Comparison of ENCODE assay signal across 10 cellular contexts in genomic region chr7:7989133-7989984, GRCh38. TPM values are rescaled to one million over a fixed set of nuclear protein-coding genes. Genes with fewer than 3 reads are reported as not detected.
DNase-seq lines count a peak whose midpoint lies in the region; ATAC-seq and TF ChIP-seq lines count a peak whose summit lies in the region.
"Had no signal": no experiment of that assay in that cellular context is flagged by ENCODE, and none has a peak within 500 bp of the region (broad histone marks: within the 10 kb centered on the region; RNA-seq: fewer than 3 reads in every experiment).

No MANE protein-coding gene starts in this region.

- H3K4me3 Mint-ChIP-seq in activated naive CD4-positive, alpha-beta T cell treated with anti-CD3 and anti-CD28 coated beads for 36 hours = peak overlapping the region; percentile 56
- no peak overlapping the region for H3K4me3 Mint-ChIP-seq in WTC11
- H3K4me3 Mint-ChIP-seq in GM23338 = no peak overlapping the region

- H4K20me1 ChIP-seq in GM23338 (replicated peaks; ENCODE audit: insufficient read depth) = no peaks in the 10 kb centered on the region

- intact Hi-C loops in activated naive CD4-positive, alpha-beta T cell treated with anti-CD3 and anti-CD28 coated beads for 36 hours (cut with micrococcal nuclease) = no loop called here
- intact Hi-C loops in left ventricle myocardium inferior (cut with micrococcal nuclease) (no loop called here), uterus (cut with DNase I; ENCODE audit: low total_unique reads) (no loop called here)

- peaks cover 13% of the 10 kb centered on the region for H3K9me3 Mint-ChIP-seq in activated naive CD4-positive, alpha-beta T cell treated with anti-CD3 and anti-CD28 coated beads for 36 hours
- H3K9me3 Mint-ChIP-seq in WTC11 (peaks cover 29% of the 10 kb centered on the region), GM23338 (peaks cover 22% of the 10 kb centered on the region)

- TF ChIP-seq EP300 in suprapubic skin (IDR thresholded peaks at IDR 0.05) = no peak

- DNase-seq in activated naive CD4-positive, alpha-beta T cell treated with anti-CD3 and anti-CD28 coated beads for 36 hours = no peak
- no peak for DNase-seq in activated naive CD4-positive, alpha-beta T cell treated with Interleukin-2 at 50 U/mL for 16 hours
- DNase-seq in WTC11 (ENCODE audit: low spot score) = no peak
- no peak for DNase-seq in left ventricle myocardium inferior
- no peak for DNase-seq in suprapubic skin (ENCODE audit: low spot score in 2 of 2)
- DNase-seq in UCSD-AML1 (lab: John Stamatoyannopoulos, UW; ENCODE audit: unreplicated experiment) = no peak
- DNase-seq in uterus = no peak
- DNase-seq in GM23338 (ENCODE audit: low spot score) = no peak
- DNase-seq: foreskin keratinocyte, NCI-H748 treated with DMSO at 0.1 percent for 48 hours had no signal

- peaks cover 14% of the 10 kb centered on the region for H3K36me3 Mint-ChIP-seq in activated naive CD4-positive, alpha-beta T cell treated with anti-CD3 and anti-CD28 coated beads for 36 hours (ENCODE audit: low read depth)
- H3K36me3 Mint-ChIP-seq in WTC11 (peaks cover 23% of the 10 kb centered on the region), GM23338 (ENCODE audit: low read depth) (peaks cover 23% of the 10 kb centered on the region)

- H3K4me1 Mint-ChIP-seq in activated naive CD4-positive, alpha-beta T cell treated with anti-CD3 and anti-CD28 coated beads for 36 hours (ENCODE audit: low read depth) = peaks cover 41% of the 10 kb centered on the region
- peaks cover 12% of the 10 kb centered on the region for H3K4me1 Mint-ChIP-seq in WTC11
- peaks cover 9% of the 10 kb centered on the region; the same call in 2 of the 3 replicates for H3K4me1 Mint-ChIP-seq in GM23338

- no peaks in the 10 kb centered on the region for H3K36me3 ChIP-seq in left ventricle myocardium inferior
- no peaks in the 10 kb centered on the region for H3K36me3 ChIP-seq in suprapubic skin
- no peaks in the 10 kb centered on the region for H3K36me3 ChIP-seq in uterus
- H3K36me3 ChIP-seq in GM23338 (ENCODE audit: insufficient read depth) = peaks cover 6% of the 10 kb centered on the region; the same call in 1 of the 2 replicates

- ATAC-seq in WTC11 = no peak
- no peak for ATAC-seq in GM23338
- ATAC-seq: foreskin keratinocyte had no signal

- no peak overlapping the region for H3K4me2 ChIP-seq in GM23338

- H3K9me3 ChIP-seq in left ventricle myocardium inferior (replicated peaks) = peaks cover 31% of the 10 kb centered on the region
- H3K9me3 ChIP-seq in suprapubic skin = peaks cover 6% of the 10 kb centered on the region
- H3K9me3 ChIP-seq in uterus = peaks cover 0 to 7% of the 10 kb centered on the region in 2 donors

- peaks cover 87% of the 10 kb centered on the region for H3K79me2 ChIP-seq in GM23338 (replicated peaks; ENCODE audit: insufficient read depth)

- H3K27ac Mint-ChIP-seq in activated naive CD4-positive, alpha-beta T cell treated with anti-CD3 and anti-CD28 coated beads for 36 hours = peak overlapping the region; percentile 12
- H3K27ac Mint-ChIP-seq in WTC11 = peak overlapping the region; percentile 49; the same call in 1 of the 2 replicates
- H3K27ac Mint-ChIP-seq in GM23338 = no peak overlapping the region

- no peaks in the 10 kb centered on the region for H3F3A ChIP-seq in GM23338 (replicated peaks; ENCODE audit: low read depth)

- no peak for TF ChIP-seq CTCF in WTC11 (IDR thresholded peaks at IDR 0.05)
- no peak for TF ChIP-seq CTCF in left ventricle myocardium inferior (IDR thresholded peaks at IDR 0.05; ENCODE audit: borderline replicate concordance)
- no peak for TF ChIP-seq CTCF in suprapubic skin (IDR thresholded peaks at IDR 0.05)
- no peak for TF ChIP-seq CTCF in uterus (IDR thresholded peaks at IDR 0.05)
- TF ChIP-seq CTCF in GM23338 (conservative IDR thresholded peaks at IDR 0.05; ENCODE audit: low read depth in 2 of 2) = no peak

- no peaks in the 10 kb centered on the region for H3K27me3 ChIP-seq in left ventricle myocardium inferior (ENCODE audit: low read depth)
- no peaks in the 10 kb centered on the region for H3K27me3 ChIP-seq in suprapubic skin
- H3K27me3 ChIP-seq in uterus = no peaks in the 10 kb centered on the region
- H3K27me3 ChIP-seq in GM23338 (ENCODE audit: insufficient read depth) = no peaks in the 10 kb centered on the region
- H3K27me3 ChIP-seq: foreskin keratinocyte had no signal

- H3K4me1 ChIP-seq in left ventricle myocardium inferior (peaks cover 24% of the 10 kb centered on the region), suprapubic skin (peaks cover 7% of the 10 kb centered on the region), uterus (no peaks in the 10 kb centered on the region), GM23338 (ENCODE audit: insufficient read depth) (no peaks in the 10 kb centered on the region)
- H3K4me1 ChIP-seq: foreskin keratinocyte had no signal

- CTCF ChIA-PET in activated naive CD4-positive, alpha-beta T cell treated with anti-CD3 and anti-CD28 coated beads for 36 hours (lab: Charles Lee) = interaction anchor here (0.6 to 1.3 kb wide), 4 partner anchors 9 to 808 kb away, joined by 3 to 10 read pairs (median 3); no protein-coding TSS in a partner anchor
- CTCF ChIA-PET in WTC11 (lab: Charles Lee) = interaction anchor here (1.0 kb wide), 1 partner anchor 46 kb away, joined by 4 read pairs; no protein-coding TSS in a partner anchor

- 84% methylated on average over 5 of the region's 5 CpGs for WGBS in suprapubic skin

- TF ChIP-seq POLR2A in suprapubic skin (IDR thresholded peaks at IDR 0.05) = no peak
- no peak for TF ChIP-seq POLR2A in uterus (IDR thresholded peaks at IDR 0.05)

- H3K9me2 ChIP-seq in GM23338 (ENCODE audit: insufficient read depth) = no peaks in the 10 kb centered on the region

- H3K27me3 Mint-ChIP-seq in activated naive CD4-positive, alpha-beta T cell treated with anti-CD3 and anti-CD28 coated beads for 36 hours (ENCODE audit: low read depth) = no peaks in the 10 kb centered on the region
- H3K27me3 Mint-ChIP-seq in WTC11 (ENCODE audit: low read depth) = no peaks in the 10 kb centered on the region
- H3K27me3 Mint-ChIP-seq in GM23338 (ENCODE audit: insufficient read depth, low read depth, poor library complexity) = peaks cover 2% of the 10 kb centered on the region

- POLR2A ChIA-PET in WTC11 (lab: Charles Lee) = no interaction called here

- H3K27ac ChIP-seq in left ventricle myocardium inferior (replicated peaks) (peak overlapping the region; percentile 16), suprapubic skin (no peak overlapping the region), uterus (peak overlapping the region in 1 of 2 donors; percentile 31), GM23338 (ENCODE audit: low read depth) (no peak overlapping the region)
- H3K27ac ChIP-seq: foreskin keratinocyte had no signal

- H2AFZ ChIP-seq in GM23338 = no peak overlapping the region

- H3K4me3 ChIP-seq in left ventricle myocardium inferior = peak overlapping the region; percentile 18
- H3K4me3 ChIP-seq in suprapubic skin = peak overlapping the region; percentile 14
- no peak overlapping the region for H3K4me3 ChIP-seq in uterus
- H3K4me3 ChIP-seq in GM23338 = no peak overlapping the region

TF ChIP-seq in WTC11, 78 proteins besides CTCF, POLR2A, EP300 and RAD21:
- TF ChIP-seq KAT7 (CRISPR knock-in tag; IDR thresholded peaks at IDR 0.05; ENCODE audit: borderline replicate concordance) = no peak
- no peak for TF ChIP-seq ZNF219 (CRISPR knock-in tag; IDR thresholded peaks at IDR 0.05; ENCODE audit: borderline replicate concordance)
- TF ChIP-seq ZBTB21 (CRISPR knock-in tag; IDR thresholded peaks at IDR 0.05; ENCODE audit: borderline replicate concordance) = no peak
- TF ChIP-seq ZNF121 (CRISPR knock-in tag; IDR thresholded peaks at IDR 0.05) = no peak

TF ChIP-seq in GM23338, 12 proteins besides CTCF, POLR2A, EP300 and RAD21 (continues in another document):
- no peak for TF ChIP-seq ETS1 (IDR thresholded peaks at IDR 0.05)
- TF ChIP-seq, protein P1, sequence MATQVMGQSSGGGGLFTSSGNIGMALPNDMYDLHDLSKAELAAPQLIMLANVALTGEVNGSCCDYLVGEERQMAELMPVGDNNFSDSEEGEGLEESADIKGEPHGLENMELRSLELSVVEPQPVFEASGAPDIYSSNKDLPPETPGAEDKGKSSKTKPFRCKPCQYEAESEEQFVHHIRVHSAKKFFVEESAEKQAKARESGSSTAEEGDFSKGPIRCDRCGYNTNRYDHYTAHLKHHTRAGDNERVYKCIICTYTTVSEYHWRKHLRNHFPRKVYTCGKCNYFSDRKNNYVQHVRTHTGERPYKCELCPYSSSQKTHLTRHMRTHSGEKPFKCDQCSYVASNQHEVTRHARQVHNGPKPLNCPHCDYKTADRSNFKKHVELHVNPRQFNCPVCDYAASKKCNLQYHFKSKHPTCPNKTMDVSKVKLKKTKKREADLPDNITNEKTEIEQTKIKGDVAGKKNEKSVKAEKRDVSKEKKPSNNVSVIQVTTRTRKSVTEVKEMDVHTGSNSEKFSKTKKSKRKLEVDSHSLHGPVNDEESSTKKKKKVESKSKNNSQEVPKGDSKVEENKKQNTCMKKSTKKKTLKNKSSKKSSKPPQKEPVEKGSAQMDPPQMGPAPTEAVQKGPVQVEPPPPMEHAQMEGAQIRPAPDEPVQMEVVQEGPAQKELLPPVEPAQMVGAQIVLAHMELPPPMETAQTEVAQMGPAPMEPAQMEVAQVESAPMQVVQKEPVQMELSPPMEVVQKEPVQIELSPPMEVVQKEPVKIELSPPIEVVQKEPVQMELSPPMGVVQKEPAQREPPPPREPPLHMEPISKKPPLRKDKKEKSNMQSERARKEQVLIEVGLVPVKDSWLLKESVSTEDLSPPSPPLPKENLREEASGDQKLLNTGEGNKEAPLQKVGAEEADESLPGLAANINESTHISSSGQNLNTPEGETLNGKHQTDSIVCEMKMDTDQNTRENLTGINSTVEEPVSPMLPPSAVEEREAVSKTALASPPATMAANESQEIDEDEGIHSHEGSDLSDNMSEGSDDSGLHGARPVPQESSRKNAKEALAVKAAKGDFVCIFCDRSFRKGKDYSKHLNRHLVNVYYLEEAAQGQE (IDR thresholded peaks at IDR 0.05; ENCODE audit: unreplicated experiment) = no peak

RNA-seq across cellular contexts. Expression of gene GLCCI1, which starts 20.8 kb away (rescaled TPM):
- total RNA-seq in activated naive CD4-positive, alpha-beta T cell treated with anti-CD3 and anti-CD28 coated beads for 36 hours = 10 to 100 TPM; 12.9 to 13.3 TPM
- total RNA-seq in WTC11 (2021) (23.8 to 27.0 TPM (median 24.2 TPM) in 3 replicates), left ventricle myocardium inferior (5.8 TPM), suprapubic skin (10 to 100 TPM; 17.1 to 37.7 (median 23.6) TPM), uterus (10 to 100 TPM in 2 of 4 donors, 1 to 10 TPM in 2; 2.9 to 21.6 (median 9.0) TPM)
- 15.5 and 15.7 TPM in 2 replicates for total RNA-seq in GM23338 (2014; rRNA removed; shearing (Covaris generic))
- 14.0 and 15.0 TPM in 2 replicates for polyA plus RNA-seq in GM23338 (2016; fragmentation: Nextera tagmentation; extraction: Ambion mirVana)

Comparison
In these comparisons a context has a peak if more than half of its experiments do, and no peak if none do; other contexts are left out.
1. H3K4me3 ChIP-seq: peak in left ventricle myocardium inferior (single experiment) and suprapubic skin (single experiment); none in uterus (0 of 2) and GM23338 (single experiment).